Comparison of ENCODE assay signal across 14 cellular contexts in genomic region chr10:60942134-60942533, GRCh38. TPM values are rescaled to one million over a fixed set of nuclear protein-coding genes. Genes with fewer than 3 reads are reported as not detected.
A peak's percentile ranks its signal among the peaks of the same experiment; 100 is the strongest.
DNase-seq lines count a peak whose midpoint lies in the region; ATAC-seq and TF ChIP-seq lines count a peak whose summit lies in the region.
"Had no signal": no experiment of that assay in that cellular context is flagged by ENCODE, and none has a peak within 500 bp of the region (broad histone marks: within the 10 kb centered on the region; RNA-seq: fewer than 3 reads in every experiment).

No MANE protein-coding gene starts in this region.

- peaks cover 13% of the 10 kb centered on the region for H3K4me1 Mint-ChIP-seq in activated CD4-positive, alpha-beta T cell treated with anti-CD3 and anti-CD28 coated beads, Interleukin-2, amount 10 ng/mL, durations not matched to agents 7 days and 5 days

- H3K9me3 ChIP-seq in BLaER1 (no peaks in the 10 kb centered on the region), adrenal gland (replicated peaks in 1 of 3) (no peaks in the 10 kb centered on the region), left lung (no peaks in the 10 kb centered on the region), spleen (no peaks in the 10 kb centered on the region)
- H3K9me3 ChIP-seq: Peyer's patch had no signal

- H3K36me3 ChIP-seq in BLaER1 (peaks cover 14% of the 10 kb centered on the region), adrenal gland (replicated peaks in 1 of 2) (no peaks in the 10 kb centered on the region), left lung (no peaks in the 10 kb centered on the region), spleen (no peaks in the 10 kb centered on the region)
- H3K36me3 ChIP-seq: Peyer's patch had no signal

- TF ChIP-seq CTCF in adrenal gland (IDR thresholded peaks at IDR 0.05) (no peak), left lung (IDR thresholded peaks at IDR 0.05) (no peak), spleen (IDR thresholded peaks at IDR 0.05 in 8 of 11, conservative IDR thresholded peaks at IDR 0.05 in 3 of 11) (no peak)

- WGBS in adrenal gland, 4 donors: 34 to 45% (median 38%) methylated on average over 1 of the region's 1 CpG
- 76 to 88% (median 79%) methylated on average over 1 of the region's 1 CpG for WGBS in spleen, 5 donors

- H3K4me3 ChIP-seq in BLaER1 (peak overlapping the region; percentile 90), adrenal gland (peak overlapping the region in 1 of 4 donors; percentile 94), left lung (peak overlapping the region; percentile 65 to 87), spleen (peak overlapping the region in 5 of 8 donors; percentile 57 to 83 (median 63))

- peak overlapping the region; percentile 94 for H3K9ac ChIP-seq in BLaER1

- no peaks in the 10 kb centered on the region for H3K9me3 Mint-ChIP-seq in activated CD4-positive, alpha-beta T cell treated with anti-CD3 and anti-CD28 coated beads, Interleukin-2, amount 10 ng/mL, durations not matched to agents 7 days and 5 days
- H3K9me3 Mint-ChIP-seq: IgD-negative memory B cell had no signal

- no peak overlapping the region for H3K4me3 Mint-ChIP-seq in activated CD4-positive, alpha-beta T cell treated with anti-CD3 and anti-CD28 coated beads, Interleukin-2, amount 10 ng/mL, durations not matched to agents 7 days and 5 days

- H3K27me3 Mint-ChIP-seq in activated CD4-positive, alpha-beta T cell treated with anti-CD3 and anti-CD28 coated beads, Interleukin-2, amount 10 ng/mL, durations not matched to agents 7 days and 5 days: peaks cover 73% of the 10 kb centered on the region

- TF ChIP-seq POLR2A in adrenal gland (IDR thresholded peaks at IDR 0.05) (no peak), spleen (IDR thresholded peaks at IDR 0.05) (no peak)

- CTCF ChIA-PET in activated CD4-positive, alpha-beta T cell treated with anti-CD3 and anti-CD28 coated beads, Interleukin-2, amount 10 ng/mL, durations not matched to agents 7 days and 5 days (lab: Charles Lee): interaction anchor here (0.6 kb wide), 1 partner anchor 957 kb away, joined by 3 read pairs; no protein-coding TSS in a partner anchor

- H3K4me2 ChIP-seq in BLaER1: peak overlapping the region; percentile 93

- H3K27me3 ChIP-seq in BLaER1 (no peaks in the 10 kb centered on the region), adrenal gland (no peaks in the 10 kb centered on the region), left lung (peaks cover 0 to 23% of the 10 kb centered on the region in 2 donors), spleen (replicated peaks in 1 of 7) (peaks cover 0 to 36% (median 0%) of the 10 kb centered on the region in 7 donors)
- H3K27me3 ChIP-seq: Peyer's patch had no signal

- no peak for DNase-seq in adrenal gland
- no peak for DNase-seq in left lung
- no peak for DNase-seq in spleen
- DNase-seq in activated CD4-positive, alpha-beta T cell treated with anti-CD3 and anti-CD28 coated beads, Interleukin-2, amount 10 ng/mL, durations not matched to agents 7 days and 5 days: no peak
- DNase-seq in MV-4-11 (lab: John Stamatoyannopoulos, UW): no peak
- no peak for DNase-seq in NCI-H146 treated with DMSO at 0.1 percent for 48 hours (lab: John Stamatoyannopoulos, UW; ENCODE audit: unreplicated experiment)
- DNase-seq: activated T-cell treated with anti-CD3 and anti-CD28 coated beads for 4 hours, amniotic stem cell, kidney glomerular epithelial cell, NCI-H2171 had no signal

- no peak overlapping the region for H3K27ac Mint-ChIP-seq in activated CD4-positive, alpha-beta T cell treated with anti-CD3 and anti-CD28 coated beads, Interleukin-2, amount 10 ng/mL, durations not matched to agents 7 days and 5 days

- intact Hi-C loops in adrenal gland (cut with DNase I) (loop anchor here in 1 of 2 donors (10.0 kb wide), 1 partner anchor 57 kb away; no protein-coding TSS in a partner anchor), left lung (cut with DNase I) (no loop called here), spleen (cut with DNase I; ENCODE audit: low total_unique reads) (no loop called here)

- H4K20me1 ChIP-seq in BLaER1: no peaks in the 10 kb centered on the region

- peak overlapping the region; percentile 95; the same call in 1 of the 2 replicates for H3K27ac ChIP-seq in BLaER1
- peak overlapping the region in 4 of 5 donors; percentile 99 to 100 (median 99) for H3K27ac ChIP-seq in adrenal gland
- peak overlapping the region; percentile 92 to 98 for H3K27ac ChIP-seq in left lung
- peak overlapping the region in 7 of 8 donors; percentile 88 to 95 (median 92) for H3K27ac ChIP-seq in spleen

- no peak for ATAC-seq in left lung
- no peak for ATAC-seq in HG03469 (IDR thresholded peaks at IDR 0.05; ENCODE audit: unreplicated experiment)

- H3K36me3 Mint-ChIP-seq in activated CD4-positive, alpha-beta T cell treated with anti-CD3 and anti-CD28 coated beads, Interleukin-2, amount 10 ng/mL, durations not matched to agents 7 days and 5 days (ENCODE audit: low read depth): peaks cover 2% of the 10 kb centered on the region
- H3K36me3 Mint-ChIP-seq: IgD-negative memory B cell had no signal

- POLR2A ChIA-PET in activated CD4-positive, alpha-beta T cell treated with anti-CD3 and anti-CD28 coated beads, Interleukin-2, amount 10 ng/mL, durations not matched to agents 7 days and 5 days (lab: Charles Lee): no interaction called here

- H3K4me1 ChIP-seq in BLaER1 (peaks cover 38% of the 10 kb centered on the region), adrenal gland (replicated peaks in 1 of 2) (peaks cover 0 to 42% of the 10 kb centered on the region in 2 donors), left lung (peaks cover 10 to 17% of the 10 kb centered on the region in 2 donors), spleen (peaks cover 0 to 48% (median 26%) of the 10 kb centered on the region in 6 donors)

RNA-seq across cellular contexts. Expression of gene RHOBTB1, which starts 1.9 kb away (rescaled TPM):
- total RNA-seq in adrenal gland (10 to 100 TPM; 16.0 to 46.6 (median 30.3) TPM), left lung (10 to 100 TPM; 13.1 to 16.3 TPM), spleen (10 to 100 TPM; 12.1 to 49.2 (median 24.8) TPM)
- polyA plus RNA-seq in adrenal gland (10 to 100 TPM in 2 of 3 donors, 1 to 10 TPM in 1; 7.9 to 17.8 (median 16.2) TPM), spleen (10 to 100 TPM in 1 of 3 donors, 1 to 10 TPM in 2; 4.9 to 15.3 (median 4.9) TPM)
- total RNA-seq in activated CD4-positive, alpha-beta T cell treated with anti-CD3 and anti-CD28 coated beads, Interleukin-2, amount 10 ng/mL, durations not matched to agents 7 days and 5 days: under 1 TPM; 0.06 to 0.07 TPM

Comparison
In these comparisons a context has a peak if more than half of its experiments do, and no peak if none do; other contexts are left out.
1. RNA of gene RHOBTB1, which starts 1.9 kb away (total RNA-seq): 16.0 to 46.6 TPM in adrenal gland, 12.1 to 49.2 TPM in spleen and 13.1 to 16.3 TPM in left lung; 0.06 to 0.07 TPM in activated CD4-positive, alpha-beta T cell treated with anti-CD3 and anti-CD28 coated beads, Interleukin-2, amount 10 ng/mL, durations not matched to agents 7 days and 5 days; every median in the first group is over 10 times any median in the second.
2. Peak in every context shown above with its lines, with median percentiles within 50 percentile points of each other: H3K27ac ChIP-seq.